Comparison of ENCODE assay signal across 2 cellular contexts in genomic region chr5:172950176-172950965, GRCh38.
TF ChIP-seq lines count a peak whose summit lies in the region.

No MANE protein-coding gene starts in this region.

TF ChIP-seq in IMR-90, 13 proteins besides CTCF, POLR2A, EP300 and RAD21:
- TF ChIP-seq MAFK (IDR thresholded peaks at IDR 0.05; ENCODE audit: low read depth, low read length) (no peak), USF2 (IDR thresholded peaks at IDR 0.05; ENCODE audit: low read depth, low read length) (no peak), NFE2L2 (IDR thresholded peaks at IDR 0.05; ENCODE audit: low read depth, low read length) (no peak), RCOR1 (IDR thresholded peaks at IDR 0.05; ENCODE audit: insufficient replicate concordance, low read length) (no peak), CHD1 (IDR thresholded peaks at IDR 0.05; ENCODE audit: low read depth, low read length) (no peak), MXI1 (IDR thresholded peaks at IDR 0.05; ENCODE audit: borderline replicate concordance, low read depth, low read length) (no peak), RFX5 (IDR thresholded peaks at IDR 0.05; ENCODE audit: low read depth, low read length) (no peak), CEBPB (IDR thresholded peaks at IDR 0.05; ENCODE audit: low read depth, low read length) (no peak), SMC3 (IDR thresholded peaks at IDR 0.05; ENCODE audit: low read depth, low read length) (no peak), BHLHE40 (IDR thresholded peaks at IDR 0.05; ENCODE audit: low read depth, low read length) (no peak), FOS (IDR thresholded peaks at IDR 0.05; ENCODE audit: low read depth, low read length) (no peak), MAZ (IDR thresholded peaks at IDR 0.05; ENCODE audit: borderline replicate concordance, low read depth, low read length) (no peak)
- TF ChIP-seq, protein P1, sequence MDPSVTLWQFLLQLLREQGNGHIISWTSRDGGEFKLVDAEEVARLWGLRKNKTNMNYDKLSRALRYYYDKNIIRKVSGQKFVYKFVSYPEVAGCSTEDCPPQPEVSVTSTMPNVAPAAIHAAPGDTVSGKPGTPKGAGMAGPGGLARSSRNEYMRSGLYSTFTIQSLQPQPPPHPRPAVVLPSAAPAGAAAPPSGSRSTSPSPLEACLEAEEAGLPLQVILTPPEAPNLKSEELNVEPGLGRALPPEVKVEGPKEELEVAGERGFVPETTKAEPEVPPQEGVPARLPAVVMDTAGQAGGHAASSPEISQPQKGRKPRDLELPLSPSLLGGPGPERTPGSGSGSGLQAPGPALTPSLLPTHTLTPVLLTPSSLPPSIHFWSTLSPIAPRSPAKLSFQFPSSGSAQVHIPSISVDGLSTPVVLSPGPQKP (IDR thresholded peaks at IDR 0.05; ENCODE audit: borderline replicate concordance, low read depth, low read length) = no peak

TF ChIP-seq in K562, 482 proteins besides CTCF, POLR2A, EP300 and RAD21:
- TF ChIP-seq ZNF589 (CRISPR knock-in tag; IDR thresholded peaks at IDR 0.05; ENCODE audit: low read depth) (no peak), MAZ (CRISPR knock-in tag; conservative IDR thresholded peaks at IDR 0.05 in 1 of 2, IDR thresholded peaks at IDR 0.05 in 1 of 2) (no peak), NR2C2 (CRISPR knock-in tag; IDR thresholded peaks at IDR 0.05) (no peak), NR2C2 (tag; IDR thresholded peaks at IDR 0.05) (no peak), NCOA4 (IDR thresholded peaks at IDR 0.05; ENCODE audit: partially characterized antibody) (no peak), RBM25 (IDR thresholded peaks at IDR 0.05; ENCODE audit: low read depth, low read length, severe bottlenecking) (peak; percentile 83), BCOR (IDR thresholded peaks at IDR 0.05) (peak; percentile 54; the same call in 1 of the 2 replicates), ELF2 (CRISPR knock-in tag; IDR thresholded peaks at IDR 0.05) (no peak), SMARCA5 (IDR thresholded peaks at IDR 0.05) (0 out of 2 replicates have a peak, but pooled peaks have one; percentile 30), ESRRA (IDR thresholded peaks at IDR 0.05; ENCODE audit: borderline replicate concordance, low read depth) (peak; percentile 67)
- TF ChIP-seq, protein P2, sequence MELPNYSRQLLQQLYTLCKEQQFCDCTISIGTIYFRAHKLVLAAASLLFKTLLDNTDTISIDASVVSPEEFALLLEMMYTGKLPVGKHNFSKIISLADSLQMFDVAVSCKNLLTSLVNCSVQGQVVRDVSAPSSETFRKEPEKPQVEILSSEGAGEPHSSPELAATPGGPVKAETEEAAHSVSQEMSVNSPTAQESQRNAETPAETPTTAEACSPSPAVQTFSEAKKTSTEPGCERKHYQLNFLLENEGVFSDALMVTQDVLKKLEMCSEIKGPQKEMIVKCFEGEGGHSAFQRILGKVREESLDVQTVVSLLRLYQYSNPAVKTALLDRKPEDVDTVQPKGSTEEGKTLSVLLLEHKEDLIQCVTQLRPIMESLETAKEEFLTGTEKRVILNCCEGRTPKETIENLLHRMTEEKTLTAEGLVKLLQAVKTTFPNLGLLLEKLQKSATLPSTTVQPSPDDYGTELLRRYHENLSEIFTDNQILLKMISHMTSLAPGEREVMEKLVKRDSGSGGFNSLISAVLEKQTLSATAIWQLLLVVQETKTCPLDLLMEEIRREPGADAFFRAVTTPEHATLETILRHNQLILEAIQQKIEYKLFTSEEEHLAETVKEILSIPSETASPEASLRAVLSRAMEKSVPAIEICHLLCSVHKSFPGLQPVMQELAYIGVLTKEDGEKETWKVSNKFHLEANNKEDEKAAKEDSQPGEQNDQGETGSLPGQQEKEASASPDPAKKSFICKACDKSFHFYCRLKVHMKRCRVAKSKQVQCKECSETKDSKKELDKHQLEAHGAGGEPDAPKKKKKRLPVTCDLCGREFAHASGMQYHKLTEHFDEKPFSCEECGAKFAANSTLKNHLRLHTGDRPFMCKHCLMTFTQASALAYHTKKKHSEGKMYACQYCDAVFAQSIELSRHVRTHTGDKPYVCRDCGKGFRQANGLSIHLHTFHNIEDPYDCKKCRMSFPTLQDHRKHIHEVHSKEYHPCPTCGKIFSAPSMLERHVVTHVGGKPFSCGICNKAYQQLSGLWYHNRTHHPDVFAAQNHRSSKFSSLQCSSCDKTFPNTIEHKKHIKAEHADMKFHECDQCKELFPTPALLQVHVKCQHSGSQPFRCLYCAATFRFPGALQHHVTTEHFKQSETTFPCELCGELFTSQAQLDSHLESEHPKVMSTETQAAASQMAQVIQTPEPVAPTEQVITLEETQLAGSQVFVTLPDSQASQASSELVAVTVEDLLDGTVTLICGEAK (IDR thresholded peaks at IDR 0.05) = no peak
- TF ChIP-seq, protein P2 (CRISPR knock-in tag; IDR thresholded peaks at IDR 0.05) = no peak
